In the genomic region with DNA sequence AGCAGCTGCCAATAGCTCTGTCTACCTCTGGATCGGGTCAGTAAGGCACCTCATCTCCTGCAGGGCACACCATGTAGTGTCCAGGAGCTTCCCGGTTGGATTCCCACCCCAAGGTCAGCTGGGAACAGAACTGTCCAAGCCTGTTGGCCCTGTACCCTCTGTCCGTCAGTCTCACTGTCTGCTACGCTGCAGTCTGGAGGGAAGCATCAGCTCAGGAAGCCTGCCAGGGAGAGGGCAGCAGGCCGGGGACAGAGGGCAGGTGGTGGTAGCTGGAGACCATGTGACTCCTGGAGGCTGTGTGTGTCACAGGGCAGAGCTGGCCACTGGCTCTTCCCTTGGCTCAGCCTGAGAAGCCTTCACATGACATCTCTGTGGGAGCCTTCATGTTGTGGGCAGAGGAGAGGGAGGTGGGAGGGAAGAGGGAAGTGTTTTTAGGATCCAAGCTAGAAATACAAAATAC, we compare ENCODE assay signal across 2 cellular contexts.
TF ChIP-seq lines count a peak whose summit lies in the region.

No MANE protein-coding gene starts in this region.

TF ChIP-seq in H1, 55 proteins besides CTCF, POLR2A, EP300 and RAD21:
- no peak for TF ChIP-seq KDM4A (IDR thresholded peaks at IDR 0.05; ENCODE audit: low read depth, low read length, severe bottlenecking)
- TF ChIP-seq, protein P1, sequence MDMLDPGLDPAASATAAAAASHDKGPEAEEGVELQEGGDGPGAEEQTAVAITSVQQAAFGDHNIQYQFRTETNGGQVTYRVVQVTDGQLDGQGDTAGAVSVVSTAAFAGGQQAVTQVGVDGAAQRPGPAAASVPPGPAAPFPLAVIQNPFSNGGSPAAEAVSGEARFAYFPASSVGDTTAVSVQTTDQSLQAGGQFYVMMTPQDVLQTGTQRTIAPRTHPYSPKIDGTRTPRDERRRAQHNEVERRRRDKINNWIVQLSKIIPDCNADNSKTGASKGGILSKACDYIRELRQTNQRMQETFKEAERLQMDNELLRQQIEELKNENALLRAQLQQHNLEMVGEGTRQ (IDR thresholded peaks at IDR 0.05; ENCODE audit: low read length) = no peak
- no peak for TF ChIP-seq POLR2AphosphoS5 (IDR thresholded peaks at IDR 0.05; ENCODE audit: low read depth, low read length)
- no peak for TF ChIP-seq TAF7 (optimal IDR thresholded peaks at IDR 0.05; ENCODE audit: borderline replicate concordance, low read depth, low read length)
- TF ChIP-seq EGR1 (IDR thresholded peaks at IDR 0.05; ENCODE audit: borderline replicate concordance, low read depth, low read length) = no peak
- TF ChIP-seq SP1 (IDR thresholded peaks at IDR 0.05; ENCODE audit: low read depth, low read length) = no peak
- no peak for TF ChIP-seq CREB1 (IDR thresholded peaks at IDR 0.05)
- TF ChIP-seq NRF1 (IDR thresholded peaks at IDR 0.05; ENCODE audit: low read depth, low read length) = no peak
- no peak for TF ChIP-seq CEBPB (IDR thresholded peaks at IDR 0.05; ENCODE audit: low read depth, low read length)
- TF ChIP-seq RXRA (IDR thresholded peaks at IDR 0.05; ENCODE audit: insufficient read depth, low read depth, low read length) = no peak
- no peak for TF ChIP-seq RBBP5 (IDR thresholded peaks at IDR 0.05; ENCODE audit: borderline replicate concordance, low read depth, low read length)
- no peak for TF ChIP-seq JUND (IDR thresholded peaks at IDR 0.05; ENCODE audit: low read length)
- no peak for TF ChIP-seq ASH2L (IDR thresholded peaks at IDR 0.05; ENCODE audit: low read length)
- TF ChIP-seq BCL11A (IDR thresholded peaks at IDR 0.05; ENCODE audit: low read depth in 2 of 2, low read length in 2 of 2) = no peak
- no peak for TF ChIP-seq MAFK (IDR thresholded peaks at IDR 0.05; ENCODE audit: low read depth, low read length)
- TF ChIP-seq JUN (IDR thresholded peaks at IDR 0.05; ENCODE audit: low read depth, low read length) = no peak

TF ChIP-seq in HepG2, 621 proteins besides CTCF, POLR2A, EP300 and RAD21:
- peak; percentile 57; the same call in 1 of the 2 replicates for TF ChIP-seq MNT (IDR thresholded peaks at IDR 0.05)
- TF ChIP-seq ATF1 (CRISPR knock-in tag; IDR thresholded peaks at IDR 0.05) = no peak
- no peak for TF ChIP-seq TARDBP (CRISPR knock-in tag; IDR thresholded peaks at IDR 0.05)
